Comparison of ENCODE assay signal across 8 cellular contexts in the genomic region with DNA sequence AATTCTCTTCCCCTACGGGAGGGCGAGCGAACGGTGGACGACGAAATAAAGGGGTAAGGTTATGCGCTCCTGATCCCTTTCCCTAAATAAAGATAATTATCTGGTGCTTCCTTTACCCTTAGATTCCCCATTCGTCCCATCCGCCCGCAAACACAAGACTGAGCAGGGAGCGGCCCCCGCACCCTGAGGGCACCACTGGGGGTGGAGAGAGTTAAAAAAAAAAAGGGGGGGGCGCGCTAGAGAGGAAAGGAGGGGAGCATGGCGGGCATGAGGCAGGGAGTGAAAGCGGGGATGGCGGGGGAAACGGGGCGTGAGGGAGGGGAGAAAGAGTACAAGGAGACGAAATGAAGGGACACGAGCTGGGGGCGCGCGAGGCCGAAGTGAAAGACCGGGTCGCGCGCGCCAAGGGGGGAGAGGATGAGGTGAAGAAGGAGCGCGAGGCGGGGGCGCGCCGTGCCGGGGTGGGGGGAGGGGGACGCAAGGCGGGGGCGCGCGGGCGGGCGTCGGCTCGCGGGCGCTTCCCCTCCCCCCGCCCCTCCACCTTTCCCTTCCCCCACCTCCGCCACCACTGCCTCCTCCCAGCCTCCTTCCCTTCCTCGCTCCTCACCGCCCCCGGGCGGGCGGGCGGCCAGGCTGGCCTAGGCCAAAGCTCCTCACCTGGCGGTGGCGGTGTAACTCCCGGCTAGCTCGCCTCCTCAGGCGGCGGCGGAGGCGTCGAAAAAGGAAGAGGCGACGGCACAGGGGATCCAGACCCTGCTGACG. TPM values are rescaled to one million over a fixed set of nuclear protein-coding genes. Genes with fewer than 3 reads are reported as not detected.
DNase-seq lines count a peak whose midpoint lies in the region; ATAC-seq and TF ChIP-seq lines count a peak whose summit lies in the region.

No MANE protein-coding gene starts in this region.

- no peaks in the 10 kb centered on the region for H3K9me3 Mint-ChIP-seq in HFFc6
- no peaks in the 10 kb centered on the region for H3K9me3 Mint-ChIP-seq in activated CD4-positive, alpha-beta T cell treated with anti-CD3 and anti-CD28 coated beads for 36 hours (ENCODE audit: low read depth)
- H3K9me3 Mint-ChIP-seq in naive thymus-derived CD8-positive, alpha-beta T cell, result peaks cover 0 to 2% (median 0%) of the 10 kb centered on the region in 9 donors

- peak overlapping the region; percentile 86 for H3K4me3 Mint-ChIP-seq in HFFc6
- peak overlapping the region; percentile 89 for H3K4me3 Mint-ChIP-seq in activated CD4-positive, alpha-beta T cell treated with anti-CD3 and anti-CD28 coated beads for 36 hours
- H3K4me3 Mint-ChIP-seq in naive thymus-derived CD8-positive, alpha-beta T cell, result peak overlapping the region; percentile 80 to 97 (median 94)

- H3K27me3 Mint-ChIP-seq in HFFc6 (ENCODE audit: insufficient read depth), result no peaks in the 10 kb centered on the region; the same call in 1 of the 2 replicates
- H3K27me3 Mint-ChIP-seq in activated CD4-positive, alpha-beta T cell treated with anti-CD3 and anti-CD28 coated beads for 36 hours, result no peaks in the 10 kb centered on the region
- H3K27me3 Mint-ChIP-seq in naive thymus-derived CD8-positive, alpha-beta T cell, result peaks cover 0 to 3% (median 0%) of the 10 kb centered on the region in 5 donors

- peak overlapping the region; percentile 81 to 87 for H3K27ac ChIP-seq in thoracic aorta

- intact Hi-C loops in activated CD4-positive, alpha-beta T cell treated with anti-CD3 and anti-CD28 coated beads for 36 hours (cut with DNase I, micrococcal nuclease), result loop anchor here (2.0 to 5.0 kb wide), 8 partner anchors 35 to 685 kb away; a partner anchor contains a TSS

- H3K36me3 ChIP-seq in thoracic aorta, result no peaks in the 10 kb centered on the region

- no peaks in the 10 kb centered on the region for H3K36me3 Mint-ChIP-seq in HFFc6 (ENCODE audit: low read depth)
- H3K36me3 Mint-ChIP-seq in activated CD4-positive, alpha-beta T cell treated with anti-CD3 and anti-CD28 coated beads for 36 hours (ENCODE audit: low read depth), result peaks cover 16% of the 10 kb centered on the region
- H3K36me3 Mint-ChIP-seq in naive thymus-derived CD8-positive, alpha-beta T cell, result peaks cover 0 to 24% (median 0%) of the 10 kb centered on the region in 3 donors

- CTCF ChIA-PET in activated CD4-positive, alpha-beta T cell treated with anti-CD3 and anti-CD28 coated beads for 36 hours (lab: Charles Lee), result interaction anchor here (0.7 to 4.1 kb wide), 11 partner anchors 9 to 147 kb away, joined by 3 to 12 read pairs (median 4); a partner anchor contains a TSS

- POLR2A ChIA-PET in activated CD4-positive, alpha-beta T cell treated with anti-CD3 and anti-CD28 coated beads for 36 hours (lab: Charles Lee), result interaction anchor here (0.6 to 3.6 kb wide), 5 partner anchors 23 to 351 kb away, joined by 3 to 24 read pairs (median 6); a partner anchor contains a TSS
- POLR2A ChIA-PET in naive thymus-derived CD8-positive, alpha-beta T cell (lab: Charles Lee), result interaction anchor here (0.5 to 12.6 kb wide), 25 partner anchors 11 to 299 kb away, joined by 3 to 211 read pairs (median 4); a partner anchor contains a TSS

- peak; percentile 46 for DNase-seq in activated T-cell treated with anti-CD3 and anti-CD28 coated beads for 1 hour (ENCODE audit: low read depth)
- no peak for DNase-seq in activated T-cell treated with anti-CD3 and anti-CD28 coated beads, Interleukin-2, amount 50 U/mL, for 1 hour
- no peak for DNase-seq in HFFc6
- peak; percentile 63 for DNase-seq in NCI-H1092 (lab: John Stamatoyannopoulos, UW)
- peak; percentile 87 for DNase-seq in activated CD4-positive, alpha-beta T cell treated with anti-CD3 and anti-CD28 coated beads for 36 hours
- DNase-seq in epithelial cell of esophagus (ENCODE audit: low read depth), result peak; percentile 32
- DNase-seq in naive thymus-derived CD8-positive, alpha-beta T cell, result peak in 5 of 10 donors; percentile 23 to 57 (median 52)
- DNase-seq in thoracic aorta (ENCODE audit: low spot score), result no peak

- no peaks in the 10 kb centered on the region for H3K9me3 ChIP-seq in thoracic aorta

- peaks cover 31 to 34% of the 10 kb centered on the region in 2 donors for H3K4me1 ChIP-seq in thoracic aorta (ENCODE audit: control insufficient read depth in 1 of 2, low read depth in 2 of 2)

- H3K4me3 ChIP-seq in epithelial cell of esophagus (ENCODE audit: low read length), result peak overlapping the region; percentile 79
- peak overlapping the region; percentile 76 for H3K4me3 ChIP-seq in thoracic aorta

- H3K4me1 Mint-ChIP-seq in HFFc6 (ENCODE audit: low read depth), result peaks cover 37% of the 10 kb centered on the region
- H3K4me1 Mint-ChIP-seq in activated CD4-positive, alpha-beta T cell treated with anti-CD3 and anti-CD28 coated beads for 36 hours, result peaks cover 43% of the 10 kb centered on the region
- peaks cover 27 to 63% (median 51%) of the 10 kb centered on the region in 4 donors for H3K4me1 Mint-ChIP-seq in naive thymus-derived CD8-positive, alpha-beta T cell

- peak overlapping the region; percentile 59 for H3K27ac Mint-ChIP-seq in HFFc6
- H3K27ac Mint-ChIP-seq in activated CD4-positive, alpha-beta T cell treated with anti-CD3 and anti-CD28 coated beads for 36 hours, result peak overlapping the region; percentile 89
- peak overlapping the region; percentile 86 to 99 (median 97) for H3K27ac Mint-ChIP-seq in naive thymus-derived CD8-positive, alpha-beta T cell

- TF ChIP-seq CTCF in HFFc6 (IDR thresholded peaks at IDR 0.05) (peak; percentile 38; the same call in 1 of the 2 replicates), epithelial cell of esophagus (IDR thresholded peaks at IDR 0.05; ENCODE audit: insufficient read depth, low read depth, low read length, missing control alignments) (no peak), thoracic aorta (IDR thresholded peaks at IDR 0.05) (no peak)

- peak; percentile 18 for ATAC-seq in activated CD4-positive, alpha-beta T cell treated with anti-CD3 and anti-CD28 coated beads for 36 hours
- peak; percentile 1 to 26 for ATAC-seq in naive thymus-derived CD8-positive, alpha-beta T cell
- no peak for ATAC-seq in thoracic aorta (ENCODE audit: insufficient number of reproducible peaks, low FRiP score, low read depth)

- H3K27me3 ChIP-seq in thoracic aorta (replicated peaks; ENCODE audit: insufficient read depth), result no peaks in the 10 kb centered on the region

RNA-seq across cellular contexts. Expression of a gene that starts 0.5 kb away (rescaled TPM):
- 10 to 100 TPM; 29.3 to 40.9 (median 38.4) TPM for total RNA-seq in HFFc6 (2021; fragmentation: NEBNext Ultra II Directional; extraction: Animal tissue kit (Norgen Biotek cat#: 25700))
- total RNA-seq in activated CD4-positive, alpha-beta T cell treated with anti-CD3 and anti-CD28 coated beads for 36 hours, result 10 to 100 TPM; 57.0 to 63.9 TPM
- total RNA-seq in naive thymus-derived CD8-positive, alpha-beta T cell, result 100 to 1,000 TPM; 110 to 120 TPM
- polyA plus RNA-seq in naive thymus-derived CD8-positive, alpha-beta T cell, result 1 to 10 TPM; 4.4 to 5.3 (median 5.2) TPM
- 10 to 100 TPM; 22.7 to 31.5 TPM for total RNA-seq in thoracic aorta

RNA-seq across cellular contexts. Expression of a gene that starts 24.3 kb away (rescaled TPM):
- total RNA-seq in HFFc6 (2021; fragmentation: NEBNext Ultra II Directional; extraction: Animal tissue kit (Norgen Biotek cat#: 25700)), result 10 to 100 TPM; 20.5 to 26.6 (median 23.4) TPM
- total RNA-seq in activated CD4-positive, alpha-beta T cell treated with anti-CD3 and anti-CD28 coated beads for 36 hours, result 100 to 1,000 TPM; 100 to 110 TPM
- 100 to 1,000 TPM; 174 to 194 TPM for total RNA-seq in naive thymus-derived CD8-positive, alpha-beta T cell
- polyA plus RNA-seq in naive thymus-derived CD8-positive, alpha-beta T cell, result 10 to 100 TPM; 12.0 to 21.2 (median 19.0) TPM
- total RNA-seq in thoracic aorta, result 10 to 100 TPM; 59.0 to 82.7 TPM

RNA-seq across cellular contexts. Expression of a gene that starts 36.2 kb away (rescaled TPM):
- 10 to 100 TPM; 22.3 to 31.3 (median 29.1) TPM for total RNA-seq in HFFc6 (2021; fragmentation: NEBNext Ultra II Directional; extraction: Animal tissue kit (Norgen Biotek cat#: 25700))
- 10 to 100 TPM; 60.6 to 80.4 TPM for total RNA-seq in activated CD4-positive, alpha-beta T cell treated with anti-CD3 and anti-CD28 coated beads for 36 hours
- 100 to 1,000 TPM; 132 to 147 TPM for total RNA-seq in naive thymus-derived CD8-positive, alpha-beta T cell
- 10 to 100 TPM; 21.4 to 49.6 (median 27.1) TPM for polyA plus RNA-seq in naive thymus-derived CD8-positive, alpha-beta T cell
- 10 to 100 TPM; 22.6 to 92.7 TPM for total RNA-seq in thoracic aorta

RNA-seq across cellular contexts. Expression of a gene that starts 41.1 kb away (rescaled TPM):
- 10 to 100 TPM; 88.8 to 95.7 (median 93.0) TPM for total RNA-seq in HFFc6 (2021; fragmentation: NEBNext Ultra II Directional; extraction: Animal tissue kit (Norgen Biotek cat#: 25700))
- 10 to 100 TPM; 64.4 to 65.5 TPM for total RNA-seq in activated CD4-positive, alpha-beta T cell treated with anti-CD3 and anti-CD28 coated beads for 36 hours
- total RNA-seq in naive thymus-derived CD8-positive, alpha-beta T cell, result 10 to 100 TPM; 14.7 to 14.9 TPM
- polyA plus RNA-seq in naive thymus-derived CD8-positive, alpha-beta T cell, result 10 to 100 TPM; 29.5 to 35.2 (median 32.6) TPM
- total RNA-seq in thoracic aorta, result 100 to 1,000 TPM; 102 to 136 TPM

RNA-seq across cellular contexts. Expression of a gene that starts 45.4 kb away (rescaled TPM):
- total RNA-seq in HFFc6 (2021; fragmentation: NEBNext Ultra II Directional; extraction: Animal tissue kit (Norgen Biotek cat#: 25700)), result 1 to 10 TPM; 3.6 to 4.6 (median 4.1) TPM
- total RNA-seq in activated CD4-positive, alpha-beta T cell treated with anti-CD3 and anti-CD28 coated beads for 36 hours, result 1 to 10 TPM; 8.5 to 9.1 TPM
- total RNA-seq in naive thymus-derived CD8-positive, alpha-beta T cell, result 10 to 100 TPM; 11.1 to 13.2 TPM
- polyA plus RNA-seq in naive thymus-derived CD8-positive, alpha-beta T cell, result 1 to 10 TPM; 4.3 to 6.0 (median 4.4) TPM
- total RNA-seq in thoracic aorta, result 10 to 100 TPM in 1 of 2 donors, 1 to 10 TPM in 1; 3.2 to 11.1 TPM

Comparison
In these comparisons a context has a peak if more than half of its experiments do, and no peak if none do; other contexts are left out.
1. DNase-seq: peak in activated T-cell treated with anti-CD3 and anti-CD28 coated beads for 1 hour (single experiment), NCI-H1092 (single experiment), activated CD4-positive, alpha-beta T cell treated with anti-CD3 and anti-CD28 coated beads for 36 hours (single experiment) and epithelial cell of esophagus (single experiment); none in activated T-cell treated with anti-CD3 and anti-CD28 coated beads, Interleukin-2, amount 50 U/mL, for 1 hour (single experiment), HFFc6 (single experiment) and thoracic aorta (single experiment).
2. Peak in every context shown above with its lines, with median percentiles within 50 percentile points of each other: H3K27ac Mint-ChIP-seq and H3K4me3 Mint-ChIP-seq.